1 cellular context compared by ENCODE assay signal in the genomic region with DNA sequence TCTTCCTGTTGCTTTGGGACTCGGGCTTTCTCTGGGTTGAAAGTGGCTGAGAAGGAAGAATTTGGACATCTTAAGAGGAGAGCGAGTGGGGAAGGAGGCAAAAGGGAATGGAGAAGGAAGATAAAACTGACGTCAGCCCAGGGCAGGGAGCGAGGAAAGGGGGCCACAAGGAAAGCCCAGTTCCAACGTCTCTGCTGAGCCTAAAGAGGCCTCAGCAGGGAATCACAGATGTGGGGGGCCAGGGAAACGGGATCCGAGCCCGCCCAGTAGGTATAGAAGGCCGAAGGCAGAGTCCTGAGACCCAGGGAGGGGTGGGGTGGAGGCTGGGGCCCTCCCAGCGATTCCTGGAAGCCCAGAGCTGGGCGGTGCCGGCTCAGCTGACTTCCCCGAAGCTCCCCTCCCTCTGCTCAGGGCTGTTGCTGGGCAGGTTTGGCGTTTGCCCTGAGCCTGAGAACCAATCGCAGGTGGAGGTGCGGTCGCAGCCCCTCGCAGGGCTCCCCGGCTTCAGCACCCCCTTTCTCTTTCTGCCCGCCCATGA.
TF ChIP-seq lines count a peak whose summit lies in the region.

No MANE protein-coding gene starts in this region.

TF ChIP-seq in HEK293, 187 proteins besides CTCF, POLR2A, EP300 and RAD21 (continued from another document and continues in another):
- no peak for TF ChIP-seq HOXA7 (CRISPR knock-in tag; IDR thresholded peaks at IDR 0.05; ENCODE audit: borderline replicate concordance)
- TF ChIP-seq RBAK (tag by site-specific recombination; IDR thresholded peaks at IDR 0.05), result no peak
- no peak for TF ChIP-seq ZSCAN16 (tag by site-specific recombination; IDR thresholded peaks at IDR 0.05)
- no peak for TF ChIP-seq ZNF423 (tag by site-specific recombination; IDR thresholded peaks at IDR 0.05)
- no peak for TF ChIP-seq ZNF580 (tag by site-specific recombination; IDR thresholded peaks at IDR 0.05)
- TF ChIP-seq ZNF302 (tag by site-specific recombination; IDR thresholded peaks at IDR 0.05; ENCODE audit: low read depth), result no peak
- TF ChIP-seq REPIN1 (tag by site-specific recombination; IDR thresholded peaks at IDR 0.05; ENCODE audit: low read depth), result no peak
- no peak for TF ChIP-seq ZSCAN23 (tag by site-specific recombination; IDR thresholded peaks at IDR 0.05)
- no peak for TF ChIP-seq ZNF140 (tag by site-specific recombination; IDR thresholded peaks at IDR 0.05)
- TF ChIP-seq KLF1 (tag by site-specific recombination; IDR thresholded peaks at IDR 0.05), result peak; percentile 98
- TF ChIP-seq ZBTB44 (tag by site-specific recombination; IDR thresholded peaks at IDR 0.05), result no peak
- TF ChIP-seq HOXD13 (CRISPR knock-in tag; IDR thresholded peaks at IDR 0.05; ENCODE audit: borderline replicate concordance), result no peak
- TF ChIP-seq ZNF639 (tag by site-specific recombination; IDR thresholded peaks at IDR 0.05), result no peak; the same call in 1 of the 2 replicates
- no peak for TF ChIP-seq EGR2 (tag by site-specific recombination; IDR thresholded peaks at IDR 0.05; ENCODE audit: low read depth)
- no peak for TF ChIP-seq ZNF473 (tag by site-specific recombination; IDR thresholded peaks at IDR 0.05)
- no peak for TF ChIP-seq ZNF664 (tag by site-specific recombination; IDR thresholded peaks at IDR 0.05)
- TF ChIP-seq, protein P1, sequence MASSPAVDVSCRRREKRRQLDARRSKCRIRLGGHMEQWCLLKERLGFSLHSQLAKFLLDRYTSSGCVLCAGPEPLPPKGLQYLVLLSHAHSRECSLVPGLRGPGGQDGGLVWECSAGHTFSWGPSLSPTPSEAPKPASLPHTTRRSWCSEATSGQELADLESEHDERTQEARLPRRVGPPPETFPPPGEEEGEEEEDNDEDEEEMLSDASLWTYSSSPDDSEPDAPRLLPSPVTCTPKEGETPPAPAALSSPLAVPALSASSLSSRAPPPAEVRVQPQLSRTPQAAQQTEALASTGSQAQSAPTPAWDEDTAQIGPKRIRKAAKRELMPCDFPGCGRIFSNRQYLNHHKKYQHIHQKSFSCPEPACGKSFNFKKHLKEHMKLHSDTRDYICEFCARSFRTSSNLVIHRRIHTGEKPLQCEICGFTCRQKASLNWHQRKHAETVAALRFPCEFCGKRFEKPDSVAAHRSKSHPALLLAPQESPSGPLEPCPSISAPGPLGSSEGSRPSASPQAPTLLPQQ (tag by site-specific recombination; IDR thresholded peaks at IDR 0.05), result 0 out of 2 replicates have a peak, but pooled peaks have one; percentile 49
- TF ChIP-seq, protein P2, sequence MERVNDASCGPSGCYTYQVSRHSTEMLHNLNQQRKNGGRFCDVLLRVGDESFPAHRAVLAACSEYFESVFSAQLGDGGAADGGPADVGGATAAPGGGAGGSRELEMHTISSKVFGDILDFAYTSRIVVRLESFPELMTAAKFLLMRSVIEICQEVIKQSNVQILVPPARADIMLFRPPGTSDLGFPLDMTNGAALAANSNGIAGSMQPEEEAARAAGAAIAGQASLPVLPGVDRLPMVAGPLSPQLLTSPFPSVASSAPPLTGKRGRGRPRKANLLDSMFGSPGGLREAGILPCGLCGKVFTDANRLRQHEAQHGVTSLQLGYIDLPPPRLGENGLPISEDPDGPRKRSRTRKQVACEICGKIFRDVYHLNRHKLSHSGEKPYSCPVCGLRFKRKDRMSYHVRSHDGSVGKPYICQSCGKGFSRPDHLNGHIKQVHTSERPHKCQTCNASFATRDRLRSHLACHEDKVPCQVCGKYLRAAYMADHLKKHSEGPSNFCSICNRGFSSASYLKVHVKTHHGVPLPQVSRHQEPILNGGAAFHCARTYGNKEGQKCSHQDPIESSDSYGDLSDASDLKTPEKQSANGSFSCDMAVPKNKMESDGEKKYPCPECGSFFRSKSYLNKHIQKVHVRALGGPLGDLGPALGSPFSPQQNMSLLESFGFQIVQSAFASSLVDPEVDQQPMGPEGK (tag by site-specific recombination; IDR thresholded peaks at IDR 0.05), result peak; percentile 99
- no peak for TF ChIP-seq ZNF707 (tag by site-specific recombination; IDR thresholded peaks at IDR 0.05)
- peak; percentile 97 for TF ChIP-seq ZNF341 (tag by site-specific recombination; IDR thresholded peaks at IDR 0.05; ENCODE audit: low read depth)
- TF ChIP-seq ZFHX2 (tag by site-specific recombination; conservative IDR thresholded peaks at IDR 0.05), result no peak
- TF ChIP-seq, protein P3, sequence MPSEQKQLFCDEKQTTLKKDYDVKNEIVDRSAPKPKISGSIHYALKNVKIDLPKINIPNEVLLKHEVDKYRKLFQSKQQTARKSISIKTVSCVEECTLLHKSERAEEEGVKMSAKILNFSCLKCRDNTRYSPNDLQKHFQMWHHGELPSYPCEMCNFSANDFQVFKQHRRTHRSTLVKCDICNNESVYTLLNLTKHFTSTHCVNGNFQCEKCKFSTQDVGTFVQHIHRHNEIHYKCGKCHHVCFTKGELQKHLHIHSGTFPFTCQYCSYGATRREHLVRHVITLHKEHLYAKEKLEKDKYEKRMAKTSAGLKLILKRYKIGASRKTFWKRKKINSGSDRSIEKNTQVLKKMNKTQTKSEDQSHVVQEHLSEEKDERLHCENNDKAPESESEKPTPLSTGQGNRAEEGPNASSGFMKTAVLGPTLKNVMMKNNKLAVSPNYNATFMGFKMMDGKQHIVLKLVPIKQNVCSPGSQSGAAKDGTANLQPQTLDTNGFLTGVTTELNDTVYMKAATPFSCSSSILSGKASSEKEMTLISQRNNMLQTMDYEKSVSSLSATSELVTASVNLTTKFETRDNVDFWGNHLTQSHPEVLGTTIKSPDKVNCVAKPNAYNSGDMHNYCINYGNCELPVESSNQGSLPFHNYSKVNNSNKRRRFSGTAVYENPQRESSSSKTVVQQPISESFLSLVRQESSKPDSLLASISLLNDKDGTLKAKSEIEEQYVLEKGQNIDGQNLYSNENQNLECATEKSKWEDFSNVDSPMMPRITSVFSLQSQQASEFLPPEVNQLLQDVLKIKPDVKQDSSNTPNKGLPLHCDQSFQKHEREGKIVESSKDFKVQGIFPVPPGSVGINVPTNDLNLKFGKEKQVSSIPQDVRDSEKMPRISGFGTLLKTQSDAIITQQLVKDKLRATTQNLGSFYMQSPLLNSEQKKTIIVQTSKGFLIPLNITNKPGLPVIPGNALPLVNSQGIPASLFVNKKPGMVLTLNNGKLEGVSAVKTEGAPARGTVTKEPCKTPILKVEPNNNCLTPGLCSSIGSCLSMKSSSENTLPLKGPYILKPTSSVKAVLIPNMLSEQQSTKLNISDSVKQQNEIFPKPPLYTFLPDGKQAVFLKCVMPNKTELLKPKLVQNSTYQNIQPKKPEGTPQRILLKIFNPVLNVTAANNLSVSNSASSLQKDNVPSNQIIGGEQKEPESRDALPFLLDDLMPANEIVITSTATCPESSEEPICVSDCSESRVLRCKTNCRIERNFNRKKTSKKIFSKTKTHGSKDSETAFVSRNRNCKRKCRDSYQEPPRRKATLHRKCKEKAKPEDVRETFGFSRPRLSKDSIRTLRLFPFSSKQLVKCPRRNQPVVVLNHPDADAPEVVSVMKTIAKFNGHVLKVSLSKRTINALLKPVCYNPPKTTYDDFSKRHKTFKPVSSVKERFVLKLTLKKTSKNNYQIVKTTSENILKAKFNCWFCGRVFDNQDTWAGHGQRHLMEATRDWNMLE (tag by site-specific recombination; conservative IDR thresholded peaks at IDR 0.05; ENCODE audit: low read depth), result no peak
- no peak for TF ChIP-seq ZNF174 (tag by site-specific recombination; IDR thresholded peaks at IDR 0.05)
- TF ChIP-seq, protein P4, sequence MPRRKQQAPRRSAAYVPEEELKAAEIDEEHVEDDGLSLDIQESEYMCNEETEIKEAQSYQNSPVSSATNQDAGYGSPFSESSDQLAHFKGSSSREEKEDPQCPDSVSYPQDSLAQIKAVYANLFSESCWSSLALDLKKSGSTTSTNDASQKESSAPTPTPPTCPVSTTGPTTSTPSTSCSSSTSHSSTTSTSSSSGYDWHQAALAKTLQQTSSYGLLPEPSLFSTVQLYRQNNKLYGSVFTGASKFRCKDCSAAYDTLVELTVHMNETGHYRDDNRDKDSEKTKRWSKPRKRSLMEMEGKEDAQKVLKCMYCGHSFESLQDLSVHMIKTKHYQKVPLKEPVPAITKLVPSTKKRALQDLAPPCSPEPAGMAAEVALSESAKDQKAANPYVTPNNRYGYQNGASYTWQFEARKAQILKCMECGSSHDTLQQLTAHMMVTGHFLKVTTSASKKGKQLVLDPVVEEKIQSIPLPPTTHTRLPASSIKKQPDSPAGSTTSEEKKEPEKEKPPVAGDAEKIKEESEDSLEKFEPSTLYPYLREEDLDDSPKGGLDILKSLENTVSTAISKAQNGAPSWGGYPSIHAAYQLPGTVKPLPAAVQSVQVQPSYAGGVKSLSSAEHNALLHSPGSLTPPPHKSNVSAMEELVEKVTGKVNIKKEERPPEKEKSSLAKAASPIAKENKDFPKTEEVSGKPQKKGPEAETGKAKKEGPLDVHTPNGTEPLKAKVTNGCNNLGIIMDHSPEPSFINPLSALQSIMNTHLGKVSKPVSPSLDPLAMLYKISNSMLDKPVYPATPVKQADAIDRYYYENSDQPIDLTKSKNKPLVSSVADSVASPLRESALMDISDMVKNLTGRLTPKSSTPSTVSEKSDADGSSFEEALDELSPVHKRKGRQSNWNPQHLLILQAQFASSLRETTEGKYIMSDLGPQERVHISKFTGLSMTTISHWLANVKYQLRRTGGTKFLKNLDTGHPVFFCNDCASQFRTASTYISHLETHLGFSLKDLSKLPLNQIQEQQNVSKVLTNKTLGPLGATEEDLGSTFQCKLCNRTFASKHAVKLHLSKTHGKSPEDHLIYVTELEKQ (tag by site-specific recombination; IDR thresholded peaks at IDR 0.05; ENCODE audit: borderline replicate concordance), result no peak
- TF ChIP-seq ZNF843 (tag by site-specific recombination; IDR thresholded peaks at IDR 0.05), result no peak
- peak; percentile 89 for TF ChIP-seq KLF9 (tag by site-specific recombination; IDR thresholded peaks at IDR 0.05; ENCODE audit: low read depth)
- TF ChIP-seq ZBTB21 (tag by site-specific recombination; IDR thresholded peaks at IDR 0.05), result peak; percentile 55; the same call in 1 of the 2 replicates
- TF ChIP-seq ZNF202 (tag by site-specific recombination; IDR thresholded peaks at IDR 0.05; ENCODE audit: borderline replicate concordance), result no peak
- no peak for TF ChIP-seq ZNF571 (tag by site-specific recombination; IDR thresholded peaks at IDR 0.05)
- no peak for TF ChIP-seq INSM2 (tag by site-specific recombination; IDR thresholded peaks at IDR 0.05)
- peak; percentile 78 for TF ChIP-seq ZNF391 (tag by site-specific recombination; IDR thresholded peaks at IDR 0.05; ENCODE audit: borderline replicate concordance, low read depth)
- TF ChIP-seq ZNF19 (tag by site-specific recombination; IDR thresholded peaks at IDR 0.05; ENCODE audit: low read depth), result no peak
- TF ChIP-seq, protein P5, sequence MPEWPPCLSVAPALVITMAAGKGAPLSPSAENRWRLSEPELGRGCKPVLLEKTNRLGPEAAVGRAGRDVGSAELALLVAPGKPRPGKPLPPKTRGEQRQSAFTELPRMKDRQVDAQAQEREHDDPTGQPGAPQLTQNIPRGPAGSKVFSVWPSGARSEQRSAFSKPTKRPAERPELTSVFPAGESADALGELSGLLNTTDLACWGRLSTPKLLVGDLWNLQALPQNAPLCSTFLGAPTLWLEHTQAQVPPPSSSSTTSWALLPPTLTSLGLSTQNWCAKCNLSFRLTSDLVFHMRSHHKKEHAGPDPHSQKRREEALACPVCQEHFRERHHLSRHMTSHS (tag by site-specific recombination; IDR thresholded peaks at IDR 0.05), result no peak
- TF ChIP-seq ZNF16 (tag by site-specific recombination; IDR thresholded peaks at IDR 0.05; ENCODE audit: low read depth), result no peak
- no peak for TF ChIP-seq GLI4 (tag by site-specific recombination; IDR thresholded peaks at IDR 0.05)
- peak; percentile 51; the same call in 1 of the 2 replicates for TF ChIP-seq IKZF3 (tag by site-specific recombination; IDR thresholded peaks at IDR 0.05)
- TF ChIP-seq MEIS1 (CRISPR knock-in tag; IDR thresholded peaks at IDR 0.05; ENCODE audit: borderline replicate concordance), result no peak
- TF ChIP-seq ZNF768 (tag by site-specific recombination; IDR thresholded peaks at IDR 0.05), result no peak
- TF ChIP-seq ZFP69B (tag by site-specific recombination; IDR thresholded peaks at IDR 0.05), result no peak; the same call in none of the 2 replicates
- no peak for TF ChIP-seq ZNF394 (tag by site-specific recombination; IDR thresholded peaks at IDR 0.05; ENCODE audit: borderline replicate concordance)
- TF ChIP-seq MYNN (tag by site-specific recombination; IDR thresholded peaks at IDR 0.05; ENCODE audit: borderline replicate concordance), result no peak
- peak; percentile 95 for TF ChIP-seq ZBTB20 (tag by site-specific recombination; IDR thresholded peaks at IDR 0.05)
- TF ChIP-seq ZNF350 (tag by site-specific recombination; IDR thresholded peaks at IDR 0.05), result no peak
- no peak for TF ChIP-seq ZNF549 (tag by site-specific recombination; IDR thresholded peaks at IDR 0.05)
- no peak for TF ChIP-seq ZNF585B (tag by site-specific recombination; IDR thresholded peaks at IDR 0.05)
